In the genomic region with DNA sequence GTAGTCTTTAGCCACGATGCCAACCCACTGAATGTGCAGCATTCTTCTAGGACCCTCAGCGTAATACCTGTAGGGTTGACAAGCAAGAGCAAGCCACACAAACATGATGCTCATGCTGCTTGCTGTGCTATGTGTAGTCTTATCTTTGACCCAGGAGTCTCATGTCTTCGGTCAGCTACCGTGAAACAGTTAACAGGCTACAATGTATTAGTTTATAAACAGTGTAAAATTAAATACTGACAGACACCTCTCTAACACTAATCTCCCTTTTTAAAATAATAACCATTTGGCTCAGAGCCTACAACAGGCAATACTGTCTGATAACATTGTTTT, we compare ENCODE assay signal across 14 cellular contexts. TPM values are rescaled to one million over a fixed set of nuclear protein-coding genes. Genes with fewer than 3 reads are reported as not detected.
DNase-seq lines count a peak whose midpoint lies in the region; ATAC-seq and TF ChIP-seq lines count a peak whose summit lies in the region.
"Had no signal": no experiment of that assay in that cellular context is flagged by ENCODE, and none has a peak within 500 bp of the region (broad histone marks: within the 10 kb centered on the region; RNA-seq: fewer than 3 reads in every experiment).

No MANE protein-coding gene starts in this region.

- H3K9me3 Mint-ChIP-seq in brain (no peaks in the 10 kb centered on the region), type B pancreatic cell (no peaks in the 10 kb centered on the region)
- H3K9me3 Mint-ChIP-seq: IgD-negative memory B cell had no signal

- H3K27ac Mint-ChIP-seq in brain (peak overlapping the region in 2 of 5 experiments; percentile 43 to 98), type B pancreatic cell (peak overlapping the region; percentile 39)

- intact Hi-C loops in left ventricle myocardium inferior (cut with micrococcal nuclease), result no loop called here
- intact Hi-C loops in left cardiac atrium (cut with DNase I), result no loop called here

- no peak overlapping the region for H3K9ac ChIP-seq in mucosa of rectum (ENCODE audit: low read depth in 1 of 2, low read length in 2 of 2)

- peaks cover 35% of the 10 kb centered on the region for H3K4me1 ChIP-seq in left ventricle myocardium inferior
- peaks cover 13% of the 10 kb centered on the region in 2 donors for H3K4me1 ChIP-seq in mucosa of rectum (ENCODE audit: control insufficient read depth in 2 of 2, insufficient read depth in 2 of 2, low read length in 2 of 2)
- H3K4me1 ChIP-seq: prostate gland had no signal

- no peak for ATAC-seq in left cardiac atrium

- no peaks in the 10 kb centered on the region for H3K27me3 Mint-ChIP-seq in brain
- no peaks in the 10 kb centered on the region for H3K27me3 Mint-ChIP-seq in type B pancreatic cell
- H3K27me3 Mint-ChIP-seq: IgD-negative memory B cell had no signal

- H3K4me1 Mint-ChIP-seq in brain (peaks cover 39% of the 10 kb centered on the region), type B pancreatic cell (ENCODE audit: unreplicated experiment) (peaks cover 10% of the 10 kb centered on the region)

- H3K36me3 Mint-ChIP-seq in brain, result peaks cover 36% of the 10 kb centered on the region
- peaks cover 10% of the 10 kb centered on the region for H3K36me3 Mint-ChIP-seq in type B pancreatic cell

- no peaks in the 10 kb centered on the region for H3K9me3 ChIP-seq in left ventricle myocardium inferior (replicated peaks)
- no peaks in the 10 kb centered on the region for H3K9me3 ChIP-seq in mucosa of rectum (ENCODE audit: control insufficient read depth in 2 of 2, low read length in 2 of 2)
- H3K9me3 ChIP-seq: prostate gland, thyroid gland had no signal

- DNase-seq in left ventricle myocardium inferior (no peak), left cardiac atrium (no peak), type B pancreatic cell (ENCODE audit: extremely low spot score, unreplicated experiment) (no peak), middle frontal gyrus (ENCODE audit: extremely low spot score, low spot score) (no peak), erythroblast (lab: John Stamatoyannopoulos, UW) (no peak), NCI-H128 (lab: John Stamatoyannopoulos, UW; ENCODE audit: unreplicated experiment) (no peak)
- DNase-seq: AML-193, NCI-H187 treated with DMSO at 0.1 percent for 48 hours, T-helper 2 cell, thyroid gland had no signal

- H3K27me3 ChIP-seq in left ventricle myocardium inferior (ENCODE audit: low read depth), result no peaks in the 10 kb centered on the region
- no peaks in the 10 kb centered on the region for H3K27me3 ChIP-seq in mucosa of rectum (ENCODE audit: control insufficient read depth in 2 of 2, insufficient read depth in 2 of 2, low read length in 2 of 2)
- H3K27me3 ChIP-seq: thyroid gland had no signal

- H3K36me3 ChIP-seq in left ventricle myocardium inferior (peaks cover 36% of the 10 kb centered on the region), mucosa of rectum (ENCODE audit: control insufficient read depth in 2 of 2, insufficient read depth in 2 of 2, low read length in 2 of 2) (peaks cover 15 to 17% of the 10 kb centered on the region in 2 donors)
- H3K36me3 ChIP-seq: prostate gland had no signal

- H3K27ac ChIP-seq in left ventricle myocardium inferior (replicated peaks) (no peak overlapping the region), mucosa of rectum (ENCODE audit: low read depth in 2 of 2, low read length in 2 of 2) (no peak overlapping the region)

- H3K4me3 ChIP-seq in left ventricle myocardium inferior (peak overlapping the region; percentile 97), mucosa of rectum (ENCODE audit: low read length in 2 of 2) (peak overlapping the region; percentile 91)

- no peak for TF ChIP-seq CTCF in left ventricle myocardium inferior (IDR thresholded peaks at IDR 0.05; ENCODE audit: borderline replicate concordance)
- no peak for TF ChIP-seq CTCF in brain (conservative IDR thresholded peaks at IDR 0.05)
- no peak for TF ChIP-seq CTCF in type B pancreatic cell (conservative IDR thresholded peaks at IDR 0.05)

- no peak for TF ChIP-seq POLR2A in erythroblast (IDR thresholded peaks at IDR 0.05; ENCODE audit: low read length)

- peak overlapping the region; percentile 69 to 99 (median 74) for H3K4me3 Mint-ChIP-seq in brain
- H3K4me3 Mint-ChIP-seq in type B pancreatic cell, result peak overlapping the region; percentile 65

RNA-seq across cellular contexts. Expression of a gene that starts 1.9 kb away (rescaled TPM):
- total RNA-seq in left ventricle myocardium inferior (17.5 TPM), left cardiac atrium (10 to 100 TPM; 15.9 to 20.9 TPM), type B pancreatic cell (ENCODE audit: low replicate concordance) (36.8 and 38.3 TPM in 2 replicates)
- 35.5 TPM for polyA plus RNA-seq in brain (ENCODE audit: insufficient read depth, low read depth, low replicate concordance)
